In genomic region chr1:24201941-24202440, GRCh38 we compare ENCODE assay signal across 8 cellular contexts. TPM values are rescaled to one million over a fixed set of nuclear protein-coding genes. Genes with fewer than 3 reads are reported as not detected.
DNase-seq lines count a peak whose midpoint lies in the region; ATAC-seq lines count a peak whose summit lies in the region.

No MANE protein-coding gene starts in this region.

- WGBS in trophoblast cell (ENCODE audit: extremely low coverage, insufficient coverage, insufficient read length), result no CpG with 5 or more reads among the region's 5 CpGs

- no peaks in the 10 kb centered on the region for H3K4me1 ChIP-seq in SJCRH30
- peaks cover 4% of the 10 kb centered on the region for H3K4me1 ChIP-seq in adipocyte (ENCODE audit: control insufficient read depth, insufficient read depth, low read length)
- H3K4me1 ChIP-seq in trophoblast cell (ENCODE audit: control insufficient read depth in 1 of 2, insufficient read depth in 2 of 2, low read length in 2 of 2), result no peaks in the 10 kb centered on the region

- no peak overlapping the region for H3K4ac ChIP-seq in trophoblast cell (ENCODE audit: low read depth, low read length)

- H3K27me3 ChIP-seq in SJCRH30 (peaks cover 6% of the 10 kb centered on the region), adipocyte (replicated peaks; ENCODE audit: control insufficient read depth, insufficient read depth, low read length) (peaks cover 9% of the 10 kb centered on the region), trophoblast cell (ENCODE audit: insufficient read depth, low read length) (no peaks in the 10 kb centered on the region)

- H3K27ac ChIP-seq in SJCRH30 (no peak overlapping the region), trophoblast cell (ENCODE audit: low read depth, low read length) (no peak overlapping the region)

- no peaks in the 10 kb centered on the region for H3K79me1 ChIP-seq in trophoblast cell (ENCODE audit: low read length)

- intact Hi-C loops in Right ventricle myocardium inferior (cut with DNase I), result loop anchor here (1.0 to 10.0 kb wide), 2 partner anchors 113 to 189 kb away; partner anchors contain the start of gene GRHL3

- H2AFZ ChIP-seq in trophoblast cell (ENCODE audit: insufficient read depth, low read length, poor library complexity), result no peak overlapping the region

- H3K9ac ChIP-seq in adipocyte (ENCODE audit: low read length) (peak overlapping the region; percentile 51), trophoblast cell (ENCODE audit: low read length) (no peak overlapping the region)

- H3K18ac ChIP-seq in trophoblast cell (ENCODE audit: low read length), result no peak overlapping the region

- H3K14ac ChIP-seq in trophoblast cell (ENCODE audit: low read length), result no peak overlapping the region

- no peak overlapping the region for H2BK5ac ChIP-seq in trophoblast cell (ENCODE audit: low read depth, low read length, poor library complexity)

- peak overlapping the region; percentile 20 for H4K8ac ChIP-seq in trophoblast cell (ENCODE audit: low read depth, low read length)

- peak overlapping the region; percentile 6 for H2AK5ac ChIP-seq in trophoblast cell (ENCODE audit: low read length)

- ATAC-seq in Right ventricle myocardium inferior, result peak; percentile 61
- no peak for ATAC-seq in HG03095 (IDR thresholded peaks at IDR 0.05; ENCODE audit: unreplicated experiment)
- no peak for ATAC-seq in HG02588 (IDR thresholded peaks at IDR 0.05; ENCODE audit: unreplicated experiment)

- H3K9me3 ChIP-seq in SJCRH30 (replicated peaks) (no peaks in the 10 kb centered on the region), adipocyte (ENCODE audit: control insufficient read depth, low read length) (no peaks in the 10 kb centered on the region), trophoblast cell (ENCODE audit: insufficient read depth, low read depth, low read length) (no peaks in the 10 kb centered on the region)

- no peak overlapping the region for H2BK12ac ChIP-seq in trophoblast cell (ENCODE audit: low read length)

- H2BK120ac ChIP-seq in trophoblast cell (ENCODE audit: insufficient read depth, low read length, poor library complexity), result no peak overlapping the region

- peak overlapping the region; percentile 6 for H4K91ac ChIP-seq in trophoblast cell (ENCODE audit: low read depth, low read length)

- no peak overlapping the region for H3K4me2 ChIP-seq in trophoblast cell (ENCODE audit: low read length)

- no peaks in the 10 kb centered on the region for H3K79me2 ChIP-seq in trophoblast cell (ENCODE audit: control insufficient read depth, insufficient read depth, low read length, poor library complexity)

- no peaks in the 10 kb centered on the region for H3K36me3 ChIP-seq in SJCRH30
- no peaks in the 10 kb centered on the region for H3K36me3 ChIP-seq in adipocyte (ENCODE audit: control insufficient read depth, insufficient read depth, low read length, severe bottlenecking)
- no peaks in the 10 kb centered on the region for H3K36me3 ChIP-seq in trophoblast cell (ENCODE audit: control insufficient read depth in 1 of 2, insufficient read depth in 2 of 2, low read length in 2 of 2)

- H4K12ac ChIP-seq in trophoblast cell (ENCODE audit: low read depth, low read length), result no peak overlapping the region

- DNase-seq in DMS79 (lab: John Stamatoyannopoulos, UW) (peak; percentile 52), LHCN-M2 (ENCODE audit: low read depth) (peak; percentile 79), SJCRH30 (peak; percentile 61 to 81), adipocyte (ENCODE audit: low read depth) (peak; percentile 88), Right ventricle myocardium inferior (ENCODE audit: missing footprints) (no peak), trophoblast cell (peak; percentile 88 to 97)

- H3K4me3 ChIP-seq in SJCRH30 (no peak overlapping the region), adipocyte (ENCODE audit: low read length) (no peak overlapping the region), trophoblast cell (ENCODE audit: low read depth, low read length) (no peak overlapping the region)

- H3K23ac ChIP-seq in trophoblast cell (ENCODE audit: low read length), result no peak overlapping the region

RNA-seq across cellular contexts. Expression of gene IFNLR1, which starts 14.9 kb away (rescaled TPM):
- not detected in 2 replicates for total RNA-seq in LHCN-M2 (2014; rRNA removed)
- not detected for polyA plus RNA-seq in LHCN-M2 (2012)
- not detected in 2 replicates for total RNA-seq in SJCRH30 (2014; rRNA removed; shearing (Covaris generic))
- total RNA-seq in Right ventricle myocardium inferior, result 2.8 TPM
- polyA plus RNA-seq in trophoblast cell (2013), result 3.1 and 3.5 TPM in 2 replicates

RNA-seq across cellular contexts. Expression of gene IL22RA1, which starts 59.1 kb away (rescaled TPM):
- total RNA-seq in LHCN-M2 (2014; rRNA removed) (not detected in 2 replicates), Right ventricle myocardium inferior (0.24 TPM)
- 0.05 TPM for polyA plus RNA-seq in LHCN-M2 (2012)
- total RNA-seq in SJCRH30 (2014; rRNA removed; shearing (Covaris generic)), result not detected in 2 replicates
- 0.15 and 0.18 TPM in 2 replicates for polyA plus RNA-seq in trophoblast cell (2013)
